Comparison of ENCODE assay signal across 21 cellular contexts in the genomic region with DNA sequence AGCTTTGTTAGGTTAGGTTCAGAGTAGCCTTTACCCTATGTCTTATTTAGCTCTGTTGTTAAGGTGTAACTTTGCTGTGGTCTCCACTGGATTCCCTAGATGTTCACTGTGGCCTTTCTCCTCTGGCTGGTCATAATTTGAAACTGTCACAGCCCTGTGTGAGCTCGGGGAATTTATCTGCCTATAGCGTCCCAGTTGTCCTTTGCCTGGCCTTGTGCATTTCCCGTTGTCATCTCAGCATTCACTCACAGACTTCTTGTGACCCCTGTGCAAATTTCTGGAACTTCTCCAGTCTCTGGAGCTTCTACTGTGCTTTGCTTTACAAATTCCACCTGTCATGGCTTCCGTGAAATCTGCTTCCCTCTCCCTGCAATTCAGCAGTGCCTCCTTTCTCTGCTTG.
A peak's percentile ranks its signal among the peaks of the same experiment; 100 is the strongest.
DNase-seq lines count a peak whose midpoint lies in the region; ATAC-seq and FAIRE-seq lines count a peak whose summit lies in the region.
"Had no signal": no experiment of that assay in that cellular context is flagged by ENCODE, and none has a peak within 500 bp of the region (broad histone marks: within the 10 kb centered on the region; RNA-seq: fewer than 3 reads in every experiment).

No MANE protein-coding gene starts in this region.

- H3K36me3 ChIP-seq in trophoblast cell (ENCODE audit: control insufficient read depth in 1 of 2, insufficient read depth in 2 of 2, low read length in 2 of 2) = peaks cover 0 to 1% of the 10 kb centered on the region in 2 experiments

- peak overlapping the region; percentile 46 for H3K27ac ChIP-seq in right cardiac atrium (ENCODE audit: low read length)
- no peak overlapping the region for H3K27ac ChIP-seq in trophoblast cell (ENCODE audit: low read depth, low read length)
- H3K27ac ChIP-seq: GM23248 had no signal

- no peak overlapping the region for H3K18ac ChIP-seq in trophoblast cell (ENCODE audit: low read length)

- no peak overlapping the region for H3K9ac ChIP-seq in trophoblast cell (ENCODE audit: low read length)
- H3K9ac ChIP-seq: GM23248 had no signal

- no peaks in the 10 kb centered on the region for H3K9me3 Mint-ChIP-seq in activated CD4-positive, alpha-beta T cell treated with anti-CD3 and anti-CD28 coated beads, Interleukin-2, amount 10 ng/mL, durations not matched to agents 7 days and 5 days
- H3K9me3 Mint-ChIP-seq: CD8-positive, alpha-beta memory T cell had no signal

- no peaks in the 10 kb centered on the region for H3K4me1 Mint-ChIP-seq in activated CD4-positive, alpha-beta T cell treated with anti-CD3 and anti-CD28 coated beads, Interleukin-2, amount 10 ng/mL, durations not matched to agents 7 days and 5 days
- H3K4me1 Mint-ChIP-seq: CD4-positive, CD25-positive, alpha-beta regulatory T cell; CD8-positive, alpha-beta memory T cell had no signal

- H3K27me3 ChIP-seq in right cardiac atrium (ENCODE audit: control insufficient read depth, insufficient read depth) = no peaks in the 10 kb centered on the region
- H3K27me3 ChIP-seq in trophoblast cell (ENCODE audit: insufficient read depth, low read length) = no peaks in the 10 kb centered on the region
- H3K27me3 ChIP-seq: BE2C had no signal

- no peaks in the 10 kb centered on the region for H3K79me2 ChIP-seq in trophoblast cell (ENCODE audit: control insufficient read depth, insufficient read depth, low read length, poor library complexity)

- POLR2A ChIA-PET in activated CD4-positive, alpha-beta T cell treated with anti-CD3 and anti-CD28 coated beads, Interleukin-2, amount 10 ng/mL, durations not matched to agents 7 days and 5 days (lab: Charles Lee) = no interaction called here

- no peak overlapping the region for H3K4me3 Mint-ChIP-seq in activated CD4-positive, alpha-beta T cell treated with anti-CD3 and anti-CD28 coated beads, Interleukin-2, amount 10 ng/mL, durations not matched to agents 7 days and 5 days
- H3K4me3 Mint-ChIP-seq: CD4-positive, CD25-positive, alpha-beta regulatory T cell; CD8-positive, alpha-beta memory T cell had no signal

- H3K4me3 ChIP-seq in right cardiac atrium (ENCODE audit: low read length) = no peak overlapping the region
- no peak overlapping the region for H3K4me3 ChIP-seq in trophoblast cell (ENCODE audit: low read depth, low read length)
- H3K4me3 ChIP-seq: GM12878, GM23248 had no signal

- no peak overlapping the region for H4K12ac ChIP-seq in trophoblast cell (ENCODE audit: low read depth, low read length)

- H2AFZ ChIP-seq in trophoblast cell (ENCODE audit: insufficient read depth, low read length, poor library complexity) = no peak overlapping the region
- H2AFZ ChIP-seq: GM23248 had no signal

- peak overlapping the region; percentile 28 for H3K4ac ChIP-seq in trophoblast cell (ENCODE audit: low read depth, low read length)

- H3K14ac ChIP-seq in trophoblast cell (ENCODE audit: low read length) = no peak overlapping the region

- no peak overlapping the region for H2BK120ac ChIP-seq in trophoblast cell (ENCODE audit: insufficient read depth, low read length, poor library complexity)

- H3K27me3 Mint-ChIP-seq in activated CD4-positive, alpha-beta T cell treated with anti-CD3 and anti-CD28 coated beads, Interleukin-2, amount 10 ng/mL, durations not matched to agents 7 days and 5 days = no peaks in the 10 kb centered on the region

- no peak overlapping the region for H3K23ac ChIP-seq in trophoblast cell (ENCODE audit: low read length)

- intact Hi-C loops in right cardiac atrium (cut with DNase I) = no loop called here
- intact Hi-C loops in cardiac septum (cut with DNase I) = no loop called here

- DNase-seq in right cardiac atrium = no peak
- no peak for DNase-seq in cardiac septum (ENCODE audit: low spot score)
- DNase-seq in HTR-8/SVneo (ENCODE audit: insufficient read length, low spot score) = no peak
- DNase-seq in left kidney (ENCODE audit: low read depth, low spot score) = peak; percentile 46
- no peak for DNase-seq in trophoblast cell
- DNase-seq in activated CD4-positive, alpha-beta T cell treated with anti-CD3 and anti-CD28 coated beads, Interleukin-2, amount 10 ng/mL, durations not matched to agents 7 days and 5 days = no peak
- DNase-seq in NOMO-1 (lab: John Stamatoyannopoulos, UW; ENCODE audit: unreplicated experiment in 2 of 2) = no peak
- DNase-seq: ACHN; BE2C; C1 segment of cervical spinal cord; CD4-positive, CD25-positive, alpha-beta regulatory T cell; CD8-positive, alpha-beta memory T cell; COR-L47; DMS 273 treated with DMSO at 0.1 percent for 48 hours; DMS53; DND-41; EL; GM23248 had no signal

- no peak for ATAC-seq in right cardiac atrium
- ATAC-seq: GM12878 had no signal

- CTCF ChIA-PET in activated CD4-positive, alpha-beta T cell treated with anti-CD3 and anti-CD28 coated beads, Interleukin-2, amount 10 ng/mL, durations not matched to agents 7 days and 5 days (lab: Charles Lee) = no interaction called here

- H2BK5ac ChIP-seq in trophoblast cell (ENCODE audit: low read depth, low read length, poor library complexity) = no peak overlapping the region

- H3K4me2 ChIP-seq in trophoblast cell (ENCODE audit: low read length) = no peak overlapping the region

- no peaks in the 10 kb centered on the region for H3K9me3 ChIP-seq in right cardiac atrium (ENCODE audit: control insufficient read depth, low read length)
- H3K9me3 ChIP-seq in trophoblast cell (ENCODE audit: insufficient read depth, low read depth, low read length) = no peaks in the 10 kb centered on the region
- H3K9me3 ChIP-seq: BE2C had no signal

- WGBS in right cardiac atrium = 27% methylated on average over 4 of the region's 4 CpGs
- WGBS in trophoblast cell (ENCODE audit: extremely low coverage, insufficient coverage, insufficient read length) = no CpG with 5 or more reads among the region's 4 CpGs

- no peaks in the 10 kb centered on the region for H3K36me3 Mint-ChIP-seq in activated CD4-positive, alpha-beta T cell treated with anti-CD3 and anti-CD28 coated beads, Interleukin-2, amount 10 ng/mL, durations not matched to agents 7 days and 5 days (ENCODE audit: low read depth)
- H3K36me3 Mint-ChIP-seq: CD8-positive, alpha-beta memory T cell had no signal

- no peak overlapping the region for H2BK12ac ChIP-seq in trophoblast cell (ENCODE audit: low read length)

- H3K79me1 ChIP-seq in trophoblast cell (ENCODE audit: low read length) = no peaks in the 10 kb centered on the region

- peak; percentile 73 for FAIRE-seq in HTR-8/SVneo (lab: Jason Lieb, UNC)
- FAIRE-seq: A204.1, GM12878, H54 had no signal

- no peak overlapping the region for H3K27ac Mint-ChIP-seq in activated CD4-positive, alpha-beta T cell treated with anti-CD3 and anti-CD28 coated beads, Interleukin-2, amount 10 ng/mL, durations not matched to agents 7 days and 5 days
- H3K27ac Mint-ChIP-seq: CD8-positive, alpha-beta memory T cell had no signal

- H2AK5ac ChIP-seq in trophoblast cell (ENCODE audit: low read length) = no peak overlapping the region

- H4K8ac ChIP-seq in trophoblast cell (ENCODE audit: low read depth, low read length) = no peak overlapping the region

- H3K4me1 ChIP-seq in right cardiac atrium (ENCODE audit: control insufficient read depth, insufficient read depth, low read length) = peaks cover 6% of the 10 kb centered on the region
- H3K4me1 ChIP-seq in trophoblast cell (ENCODE audit: control insufficient read depth in 1 of 2, insufficient read depth in 2 of 2, low read length in 2 of 2) = peaks cover 3 to 5% of the 10 kb centered on the region in 2 experiments

- H4K91ac ChIP-seq in trophoblast cell (ENCODE audit: low read depth, low read length) = no peak overlapping the region
